ENCODE assay signal across 2 cellular contexts in the genomic region with DNA sequence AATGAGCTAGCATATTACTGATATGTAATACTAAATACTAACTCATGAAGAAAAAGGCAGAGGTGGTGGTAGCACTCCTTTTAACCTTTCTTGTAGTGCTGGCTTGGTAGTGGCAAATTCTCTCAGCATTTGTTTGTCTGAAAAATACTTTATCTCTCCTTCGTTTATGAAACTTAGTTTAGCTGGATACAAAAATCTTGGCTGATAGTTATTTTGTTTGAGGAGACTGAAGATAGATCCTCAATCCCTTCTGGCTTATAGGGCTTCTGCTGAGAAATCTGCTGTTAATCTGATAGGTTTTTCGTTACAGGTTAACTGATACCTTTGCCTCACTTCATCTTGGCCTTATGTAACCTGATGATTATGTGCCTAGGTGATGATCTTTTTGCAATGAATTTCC.
TF ChIP-seq lines count a peak whose summit lies in the region.

No MANE protein-coding gene starts in this region.

TF ChIP-seq in HepG2, 621 proteins besides CTCF, POLR2A, EP300 and RAD21:
- TF ChIP-seq, protein P1, sequence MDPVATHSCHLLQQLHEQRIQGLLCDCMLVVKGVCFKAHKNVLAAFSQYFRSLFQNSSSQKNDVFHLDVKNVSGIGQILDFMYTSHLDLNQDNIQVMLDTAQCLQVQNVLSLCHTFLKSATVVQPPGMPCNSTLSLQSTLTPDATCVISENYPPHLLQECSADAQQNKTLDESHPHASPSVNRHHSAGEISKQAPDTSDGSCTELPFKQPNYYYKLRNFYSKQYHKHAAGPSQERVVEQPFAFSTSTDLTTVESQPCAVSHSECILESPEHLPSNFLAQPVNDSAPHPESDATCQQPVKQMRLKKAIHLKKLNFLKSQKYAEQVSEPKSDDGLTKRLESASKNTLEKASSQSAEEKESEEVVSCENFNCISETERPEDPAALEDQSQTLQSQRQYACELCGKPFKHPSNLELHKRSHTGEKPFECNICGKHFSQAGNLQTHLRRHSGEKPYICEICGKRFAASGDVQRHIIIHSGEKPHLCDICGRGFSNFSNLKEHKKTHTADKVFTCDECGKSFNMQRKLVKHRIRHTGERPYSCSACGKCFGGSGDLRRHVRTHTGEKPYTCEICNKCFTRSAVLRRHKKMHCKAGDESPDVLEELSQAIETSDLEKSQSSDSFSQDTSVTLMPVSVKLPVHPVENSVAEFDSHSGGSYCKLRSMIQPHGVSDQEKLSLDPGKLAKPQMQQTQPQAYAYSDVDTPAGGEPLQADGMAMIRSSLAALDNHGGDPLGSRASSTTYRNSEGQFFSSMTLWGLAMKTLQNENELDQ (CRISPR knock-in tag; IDR thresholded peaks at IDR 0.05; ENCODE audit: borderline replicate concordance), result no peak
- TF ChIP-seq LCORL (IDR thresholded peaks at IDR 0.05), result no peak
- TF ChIP-seq LCORL (CRISPR knock-in tag; IDR thresholded peaks at IDR 0.05), result no peak
- no peak for TF ChIP-seq SMC3 (IDR thresholded peaks at IDR 0.05; ENCODE audit: low read length)
- TF ChIP-seq, protein P2, sequence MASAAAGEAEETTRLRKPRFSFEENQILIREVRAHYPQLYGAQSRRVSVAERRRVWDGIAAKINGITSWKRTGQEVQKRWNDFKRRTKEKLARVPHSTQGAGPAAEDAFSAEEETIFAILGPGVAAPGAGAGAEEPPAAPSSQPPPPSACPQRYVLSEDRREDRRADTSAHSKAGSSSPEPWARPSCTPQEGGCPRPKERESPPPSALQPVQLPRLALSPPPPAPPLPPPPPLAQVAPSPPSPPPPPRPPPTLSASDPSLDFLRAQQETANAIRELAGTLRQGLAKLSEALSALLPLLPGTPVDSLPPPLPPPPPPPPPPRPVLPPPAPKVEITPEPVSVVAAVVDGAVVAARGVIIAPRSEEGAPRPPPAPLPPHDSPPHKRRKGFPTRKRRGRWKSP (CRISPR knock-in tag; IDR thresholded peaks at IDR 0.05), result no peak
- TF ChIP-seq ZFP1 (CRISPR knock-in tag; IDR thresholded peaks at IDR 0.05), result peak; percentile 82; the same call in 1 of the 2 replicates
- no peak for TF ChIP-seq ZNF205 (CRISPR knock-in tag; IDR thresholded peaks at IDR 0.05)
- TF ChIP-seq MED8 (CRISPR knock-in tag; IDR thresholded peaks at IDR 0.05; ENCODE audit: insufficient replicate concordance), result no peak
- no peak for TF ChIP-seq MEF2D (CRISPR knock-in tag; IDR thresholded peaks at IDR 0.05)

TF ChIP-seq in HEK293, 187 proteins besides CTCF, POLR2A, EP300 and RAD21 (continued from another document):
- TF ChIP-seq, protein P3, sequence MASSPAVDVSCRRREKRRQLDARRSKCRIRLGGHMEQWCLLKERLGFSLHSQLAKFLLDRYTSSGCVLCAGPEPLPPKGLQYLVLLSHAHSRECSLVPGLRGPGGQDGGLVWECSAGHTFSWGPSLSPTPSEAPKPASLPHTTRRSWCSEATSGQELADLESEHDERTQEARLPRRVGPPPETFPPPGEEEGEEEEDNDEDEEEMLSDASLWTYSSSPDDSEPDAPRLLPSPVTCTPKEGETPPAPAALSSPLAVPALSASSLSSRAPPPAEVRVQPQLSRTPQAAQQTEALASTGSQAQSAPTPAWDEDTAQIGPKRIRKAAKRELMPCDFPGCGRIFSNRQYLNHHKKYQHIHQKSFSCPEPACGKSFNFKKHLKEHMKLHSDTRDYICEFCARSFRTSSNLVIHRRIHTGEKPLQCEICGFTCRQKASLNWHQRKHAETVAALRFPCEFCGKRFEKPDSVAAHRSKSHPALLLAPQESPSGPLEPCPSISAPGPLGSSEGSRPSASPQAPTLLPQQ (tag by site-specific recombination; IDR thresholded peaks at IDR 0.05), result no peak
- peak; percentile 49 for TF ChIP-seq SETDB1 (IDR thresholded peaks at IDR 0.05; ENCODE audit: insufficient read length, low read length)
TF ChIP-seq in HEK293: peak in this region for 1.
